Comparison of ENCODE assay signal across 8 cellular contexts in the genomic region with DNA sequence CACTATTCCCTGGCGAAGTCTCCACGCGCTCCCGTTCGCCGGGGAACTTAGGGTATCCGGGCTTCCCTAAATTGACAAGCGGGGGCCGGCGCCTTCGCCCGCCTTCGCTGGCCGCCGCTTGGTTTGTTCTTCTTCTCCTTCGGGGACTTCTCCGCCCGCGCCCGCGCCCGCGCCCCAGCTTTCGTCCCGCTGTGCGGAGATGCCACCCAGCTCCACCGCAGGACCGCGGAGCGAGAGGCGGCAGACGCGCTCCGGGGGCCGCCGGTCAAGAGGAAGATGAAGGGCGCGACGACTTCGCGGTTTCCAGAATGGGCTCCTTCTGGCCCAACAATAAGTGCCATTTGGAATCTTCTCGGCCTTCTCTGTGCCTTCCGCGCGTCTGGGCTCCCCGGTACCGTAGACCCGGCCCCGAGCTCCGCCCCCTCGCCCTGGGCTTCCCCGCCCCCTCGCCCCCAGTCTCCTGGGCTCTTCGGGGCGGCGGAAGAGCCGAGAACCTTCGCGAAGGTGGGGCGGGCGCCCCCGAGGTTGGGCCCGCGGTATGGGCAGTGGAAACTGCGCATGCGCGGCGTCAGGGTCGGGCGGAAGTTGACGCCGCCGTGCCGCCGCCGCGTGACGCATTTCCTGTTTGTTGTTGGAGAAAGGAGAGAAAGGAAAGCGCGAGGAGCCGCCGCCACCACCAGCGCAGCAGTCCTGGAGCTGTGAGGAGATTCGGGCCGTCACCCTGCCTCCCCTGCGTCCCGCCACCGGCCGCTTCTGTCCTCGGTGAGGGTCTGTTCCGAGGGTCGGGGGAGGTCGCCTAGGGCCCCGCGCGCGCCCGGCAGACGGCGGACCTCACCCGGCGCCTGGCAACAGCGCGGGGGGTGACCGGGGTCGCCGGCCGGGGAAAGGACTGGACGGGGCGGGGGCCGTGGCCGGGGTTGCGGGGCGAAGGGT. TPM values are rescaled to one million over a fixed set of nuclear protein-coding genes. Genes with fewer than 3 reads are reported as not detected.
A peak's percentile ranks its signal among the peaks of the same experiment; 100 is the strongest.
DNase-seq lines count a peak whose midpoint lies in the region; ATAC-seq, FAIRE-seq and TF ChIP-seq lines count a peak whose summit lies in the region.

A gene (plus strand): TSS at position 622 of the 933 bp plus-strand sequence. CDS start 21,569 bp downstream, outside the sequence.

- no peak for TF ChIP-seq CTCF in BE2C (IDR thresholded peaks at IDR 0.05; ENCODE audit: low read depth, low read length)

- peak; percentile 66 for ATAC-seq in HG03442 (IDR thresholded peaks at IDR 0.05; ENCODE audit: unreplicated experiment)

- DNase-seq in BE2C (peak; percentile 95), GM19239 (ENCODE audit: insufficient read length, low spot score) (peak; percentile 83), NCI-H524 (lab: John Stamatoyannopoulos, UW) (peak; percentile 84 to 88), kidney tubule cell (ENCODE audit: low spot score) (peak; percentile 94)
- DNase-seq in activated CD4-positive, alpha-beta T cell treated with anti-CD3 and anti-CD28 coated beads for 48 hours: peak; percentile 96
- DNase-seq in stimulated activated CD4-positive, alpha-beta T cell treated with anti-CD3 and anti-CD28 coated beads, Interleukin-1b, Interleukin-23, amount 100 ng/mL, for 1 hour (ENCODE audit: low read depth in 2 of 2): peak; percentile 89 to 91

- H3K4me1 ChIP-seq in BE2C: no peaks in the 10 kb centered on the region; the same call in 1 of the 2 replicates

- H3K4me3 ChIP-seq in BE2C (ENCODE audit: low read depth, low read length): peak within 1 kb of the TSS; percentile 67

- peak within 1 kb of the TSS; percentile 100 for H3K27ac ChIP-seq in cingulate gyrus (ENCODE audit: low read depth, low read length)

- H3K9me3 ChIP-seq in BE2C: no peaks in the 10 kb centered on the region

- no peaks in the 10 kb centered on the region for H3K27me3 ChIP-seq in BE2C

- FAIRE-seq in GM19239 (lab: Jason Lieb, UNC): peak; percentile 48

- H3K36me3 ChIP-seq in BE2C: 0 out of 2 replicates have a peak, but pooled peaks cover 2% of the 10 kb centered on the region

RNA-seq across cellular contexts. Expression of the gene that starts here (rescaled TPM):
- 178 TPM for polyA plus RNA-seq in BE2C (2012; ENCODE audit: insufficient read depth, insufficient read length, low read depth)

Comparison
In these comparisons a context has a peak if more than half of its experiments do, and no peak if none do; other contexts are left out.
1. Peak in every context shown above with its lines: DNase-seq, ATAC-seq, H3K4me3 ChIP-seq and H3K27ac ChIP-seq.